ENCODE assay signal across 8 cellular contexts in the genomic region with DNA sequence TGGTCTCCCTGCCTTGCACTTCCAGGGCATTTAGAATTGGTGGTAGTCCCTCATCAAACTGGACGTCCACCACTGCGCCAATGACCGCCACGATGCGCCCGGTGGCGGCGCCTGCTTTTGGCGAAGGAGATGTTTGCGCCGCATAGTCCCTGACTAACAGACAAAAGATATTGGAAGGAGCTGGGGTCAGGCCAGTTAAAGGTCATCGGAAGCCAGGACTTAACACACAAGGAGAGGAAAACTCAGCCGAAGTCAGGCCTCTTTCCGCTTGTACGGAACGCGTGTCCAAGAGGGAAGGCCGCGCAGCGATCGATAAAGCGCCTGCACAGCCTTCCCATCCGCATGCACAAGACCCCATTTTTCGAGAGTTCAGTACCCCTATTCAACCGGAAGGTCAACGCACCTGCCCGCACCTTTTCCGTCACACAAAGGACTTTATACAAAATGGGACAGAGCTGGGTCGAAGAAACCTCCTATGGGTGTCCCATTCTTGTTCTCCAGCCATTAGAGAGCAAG. TPM values are rescaled to one million over a fixed set of nuclear protein-coding genes. Genes with fewer than 3 reads are reported as not detected.
A peak's percentile ranks its signal among the peaks of the same experiment; 100 is the strongest.
DNase-seq lines count a peak whose midpoint lies in the region; ATAC-seq lines count a peak whose summit lies in the region.

No MANE protein-coding gene starts in this region.

- peak overlapping the region; percentile 98 for H3K9ac ChIP-seq in skeletal muscle satellite cell (ENCODE audit: low read depth, low read length)

- no peak overlapping the region for H3K27ac ChIP-seq in iPS DF 6.9 (ENCODE audit: low read length)

- H3K4me3 ChIP-seq in iPS DF 6.9 (ENCODE audit: low read length), result peak overlapping the region; percentile 76
- peak overlapping the region; percentile 85 for H3K4me3 ChIP-seq in skeletal muscle satellite cell (ENCODE audit: low read length)

- peak overlapping the region; percentile 99 for H3K27ac Mint-ChIP-seq in activated naive CD8-positive, alpha-beta T cell treated with anti-CD3 and anti-CD28 coated beads for 36 hours

- H3K4me3 Mint-ChIP-seq in activated naive CD8-positive, alpha-beta T cell treated with anti-CD3 and anti-CD28 coated beads for 36 hours, result peak overlapping the region; percentile 97

- H3K9me3 ChIP-seq in iPS DF 6.9 (ENCODE audit: control insufficient read depth, insufficient read depth, low read length) (no peaks in the 10 kb centered on the region), skeletal muscle satellite cell (replicated peaks; ENCODE audit: low read length) (no peaks in the 10 kb centered on the region)

- no peaks in the 10 kb centered on the region for H3K27me3 Mint-ChIP-seq in activated naive CD8-positive, alpha-beta T cell treated with anti-CD3 and anti-CD28 coated beads for 36 hours

- H3K4me2 ChIP-seq in skeletal muscle satellite cell (ENCODE audit: low read length), result peak overlapping the region; percentile 96

- H3K36me3 ChIP-seq in iPS DF 6.9 (ENCODE audit: control insufficient read depth, insufficient read depth, low read length) (peaks cover 17% of the 10 kb centered on the region), skeletal muscle satellite cell (ENCODE audit: insufficient read depth, low read length) (peaks cover 46% of the 10 kb centered on the region)

- H3K36me3 Mint-ChIP-seq in activated naive CD8-positive, alpha-beta T cell treated with anti-CD3 and anti-CD28 coated beads for 36 hours, result peaks cover 43% of the 10 kb centered on the region

- H3K4me1 ChIP-seq in iPS DF 6.9 (ENCODE audit: control insufficient read depth, insufficient read depth, low read length) (no peaks in the 10 kb centered on the region), skeletal muscle satellite cell (ENCODE audit: control insufficient read depth, insufficient read depth, low read length) (peaks cover 18% of the 10 kb centered on the region)

- DNase-seq in Right ventricle myocardium inferior (ENCODE audit: missing footprints) (no peak), cardiac septum (ENCODE audit: low spot score) (no peak), iPS DF 6.9 (ENCODE audit: low read depth, low spot score) (no peak), SIG-M5 (lab: John Stamatoyannopoulos, UW) (no peak), EL (no peak)
- no peak for DNase-seq in activated naive CD8-positive, alpha-beta T cell treated with anti-CD3 and anti-CD28 coated beads for 36 hours

- no peaks in the 10 kb centered on the region for H3K27me3 ChIP-seq in iPS DF 6.9 (ENCODE audit: control insufficient read depth, insufficient read depth, low read length)
- H3K27me3 ChIP-seq in skeletal muscle satellite cell (ENCODE audit: control insufficient read depth, insufficient read depth, low read length), result no peaks in the 10 kb centered on the region

- intact Hi-C loops in Right ventricle myocardium inferior (cut with DNase I), result loop anchor here (1.0 to 5.0 kb wide), 2 partner anchors 42 to 80 kb away; a partner anchor contains a TSS
- intact Hi-C loops in cardiac septum (cut with DNase I), result loop anchor here (2.0 kb wide), 1 partner anchor 42 kb away; no protein-coding TSS in a partner anchor

- peaks cover 28% of the 10 kb centered on the region for H3K4me1 Mint-ChIP-seq in activated naive CD8-positive, alpha-beta T cell treated with anti-CD3 and anti-CD28 coated beads for 36 hours

- no peaks in the 10 kb centered on the region for H3K9me3 Mint-ChIP-seq in activated naive CD8-positive, alpha-beta T cell treated with anti-CD3 and anti-CD28 coated beads for 36 hours

- WGBS in iPS DF 6.9 (ENCODE audit: insufficient coverage, insufficient read length), result no CpG with 5 or more reads among the region's 29 CpGs

- peak; percentile 1 for ATAC-seq in Right ventricle myocardium inferior
- no peak for ATAC-seq in GM18511 (IDR thresholded peaks at IDR 0.05; ENCODE audit: unreplicated experiment)

RNA-seq across cellular contexts. Expression of a gene that starts 0.5 kb away (rescaled TPM):
- total RNA-seq in Right ventricle myocardium inferior, result 3,152 TPM
- total RNA-seq in cardiac septum, result 2,154 TPM
- 1,000 to 10,000 TPM in 1 of 2 experiments, 100 to 1,000 TPM in 1; 996 to 1,010 TPM for total RNA-seq in activated naive CD8-positive, alpha-beta T cell treated with anti-CD3 and anti-CD28 coated beads for 36 hours
- 547 and 574 TPM in 2 replicates for total RNA-seq in skeletal muscle satellite cell (2012; rRNA removed)

RNA-seq across cellular contexts. Expression of a gene that starts 15.1 kb away (rescaled TPM):
- total RNA-seq in Right ventricle myocardium inferior, result 31.4 TPM
- total RNA-seq in cardiac septum, result 49.0 TPM
- 10 to 100 TPM; 65.4 to 65.8 TPM for total RNA-seq in activated naive CD8-positive, alpha-beta T cell treated with anti-CD3 and anti-CD28 coated beads for 36 hours
- 25.6 and 26.2 TPM in 2 replicates for total RNA-seq in skeletal muscle satellite cell (2012; rRNA removed)

RNA-seq across cellular contexts. Expression of a gene that starts 42.8 kb away (rescaled TPM):
- total RNA-seq in Right ventricle myocardium inferior (132 TPM), cardiac septum (121 TPM)
- total RNA-seq in activated naive CD8-positive, alpha-beta T cell treated with anti-CD3 and anti-CD28 coated beads for 36 hours, result 100 to 1,000 TPM; 402 to 403 TPM
- total RNA-seq in skeletal muscle satellite cell (2012; rRNA removed), result 103 and 126 TPM in 2 replicates
